3 cellular contexts compared by ENCODE assay signal in the genomic region with DNA sequence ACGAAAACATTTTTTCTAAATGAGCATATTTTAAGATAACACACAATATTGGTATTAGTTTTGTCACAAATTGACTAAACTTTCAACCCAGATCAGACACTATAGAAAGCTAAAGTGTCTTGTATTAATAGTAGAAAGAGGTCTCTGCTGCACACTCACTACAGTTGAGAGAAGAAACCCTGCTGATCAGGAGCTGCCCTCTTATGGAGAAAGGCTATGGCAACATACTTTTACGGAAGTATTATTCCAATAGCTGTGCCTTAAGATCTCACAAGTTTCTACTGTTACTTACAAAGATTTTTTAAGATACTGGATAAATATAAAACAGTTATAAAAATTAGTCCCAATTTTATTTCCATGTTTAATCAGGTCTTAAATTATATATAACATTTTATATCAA.
TF ChIP-seq lines count a peak whose summit lies in the region.

No MANE protein-coding gene starts in this region.

TF ChIP-seq in Ishikawa, 13 proteins besides CTCF, POLR2A, EP300 and RAD21 (continued from another document):
- TF ChIP-seq, protein P1, sequence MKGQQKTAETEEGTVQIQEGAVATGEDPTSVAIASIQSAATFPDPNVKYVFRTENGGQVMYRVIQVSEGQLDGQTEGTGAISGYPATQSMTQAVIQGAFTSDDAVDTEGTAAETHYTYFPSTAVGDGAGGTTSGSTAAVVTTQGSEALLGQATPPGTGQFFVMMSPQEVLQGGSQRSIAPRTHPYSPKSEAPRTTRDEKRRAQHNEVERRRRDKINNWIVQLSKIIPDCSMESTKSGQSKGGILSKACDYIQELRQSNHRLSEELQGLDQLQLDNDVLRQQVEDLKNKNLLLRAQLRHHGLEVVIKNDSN (IDR thresholded peaks at IDR 0.05) = no peak
- no peak for TF ChIP-seq CEBPB (IDR thresholded peaks at IDR 0.05)
- TF ChIP-seq, protein P2, sequence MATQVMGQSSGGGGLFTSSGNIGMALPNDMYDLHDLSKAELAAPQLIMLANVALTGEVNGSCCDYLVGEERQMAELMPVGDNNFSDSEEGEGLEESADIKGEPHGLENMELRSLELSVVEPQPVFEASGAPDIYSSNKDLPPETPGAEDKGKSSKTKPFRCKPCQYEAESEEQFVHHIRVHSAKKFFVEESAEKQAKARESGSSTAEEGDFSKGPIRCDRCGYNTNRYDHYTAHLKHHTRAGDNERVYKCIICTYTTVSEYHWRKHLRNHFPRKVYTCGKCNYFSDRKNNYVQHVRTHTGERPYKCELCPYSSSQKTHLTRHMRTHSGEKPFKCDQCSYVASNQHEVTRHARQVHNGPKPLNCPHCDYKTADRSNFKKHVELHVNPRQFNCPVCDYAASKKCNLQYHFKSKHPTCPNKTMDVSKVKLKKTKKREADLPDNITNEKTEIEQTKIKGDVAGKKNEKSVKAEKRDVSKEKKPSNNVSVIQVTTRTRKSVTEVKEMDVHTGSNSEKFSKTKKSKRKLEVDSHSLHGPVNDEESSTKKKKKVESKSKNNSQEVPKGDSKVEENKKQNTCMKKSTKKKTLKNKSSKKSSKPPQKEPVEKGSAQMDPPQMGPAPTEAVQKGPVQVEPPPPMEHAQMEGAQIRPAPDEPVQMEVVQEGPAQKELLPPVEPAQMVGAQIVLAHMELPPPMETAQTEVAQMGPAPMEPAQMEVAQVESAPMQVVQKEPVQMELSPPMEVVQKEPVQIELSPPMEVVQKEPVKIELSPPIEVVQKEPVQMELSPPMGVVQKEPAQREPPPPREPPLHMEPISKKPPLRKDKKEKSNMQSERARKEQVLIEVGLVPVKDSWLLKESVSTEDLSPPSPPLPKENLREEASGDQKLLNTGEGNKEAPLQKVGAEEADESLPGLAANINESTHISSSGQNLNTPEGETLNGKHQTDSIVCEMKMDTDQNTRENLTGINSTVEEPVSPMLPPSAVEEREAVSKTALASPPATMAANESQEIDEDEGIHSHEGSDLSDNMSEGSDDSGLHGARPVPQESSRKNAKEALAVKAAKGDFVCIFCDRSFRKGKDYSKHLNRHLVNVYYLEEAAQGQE (IDR thresholded peaks at IDR 0.05; ENCODE audit: low read depth) = no peak
- no peak for TF ChIP-seq EGR1 (IDR thresholded peaks at IDR 0.05)
- no peak for TF ChIP-seq CREB1 (IDR thresholded peaks at IDR 0.05; ENCODE audit: low read depth)
- no peak for TF ChIP-seq NFIC (IDR thresholded peaks at IDR 0.05)
- no peak for TF ChIP-seq FOXM1 (IDR thresholded peaks at IDR 0.05; ENCODE audit: borderline replicate concordance, low read depth)
TF ChIP-seq in Ishikawa: peak in this region for 0.

TF ChIP-seq in GM12878, 131 proteins besides CTCF, POLR2A, EP300 and RAD21 (continued from another document and continues in another):
- TF ChIP-seq, protein P3, sequence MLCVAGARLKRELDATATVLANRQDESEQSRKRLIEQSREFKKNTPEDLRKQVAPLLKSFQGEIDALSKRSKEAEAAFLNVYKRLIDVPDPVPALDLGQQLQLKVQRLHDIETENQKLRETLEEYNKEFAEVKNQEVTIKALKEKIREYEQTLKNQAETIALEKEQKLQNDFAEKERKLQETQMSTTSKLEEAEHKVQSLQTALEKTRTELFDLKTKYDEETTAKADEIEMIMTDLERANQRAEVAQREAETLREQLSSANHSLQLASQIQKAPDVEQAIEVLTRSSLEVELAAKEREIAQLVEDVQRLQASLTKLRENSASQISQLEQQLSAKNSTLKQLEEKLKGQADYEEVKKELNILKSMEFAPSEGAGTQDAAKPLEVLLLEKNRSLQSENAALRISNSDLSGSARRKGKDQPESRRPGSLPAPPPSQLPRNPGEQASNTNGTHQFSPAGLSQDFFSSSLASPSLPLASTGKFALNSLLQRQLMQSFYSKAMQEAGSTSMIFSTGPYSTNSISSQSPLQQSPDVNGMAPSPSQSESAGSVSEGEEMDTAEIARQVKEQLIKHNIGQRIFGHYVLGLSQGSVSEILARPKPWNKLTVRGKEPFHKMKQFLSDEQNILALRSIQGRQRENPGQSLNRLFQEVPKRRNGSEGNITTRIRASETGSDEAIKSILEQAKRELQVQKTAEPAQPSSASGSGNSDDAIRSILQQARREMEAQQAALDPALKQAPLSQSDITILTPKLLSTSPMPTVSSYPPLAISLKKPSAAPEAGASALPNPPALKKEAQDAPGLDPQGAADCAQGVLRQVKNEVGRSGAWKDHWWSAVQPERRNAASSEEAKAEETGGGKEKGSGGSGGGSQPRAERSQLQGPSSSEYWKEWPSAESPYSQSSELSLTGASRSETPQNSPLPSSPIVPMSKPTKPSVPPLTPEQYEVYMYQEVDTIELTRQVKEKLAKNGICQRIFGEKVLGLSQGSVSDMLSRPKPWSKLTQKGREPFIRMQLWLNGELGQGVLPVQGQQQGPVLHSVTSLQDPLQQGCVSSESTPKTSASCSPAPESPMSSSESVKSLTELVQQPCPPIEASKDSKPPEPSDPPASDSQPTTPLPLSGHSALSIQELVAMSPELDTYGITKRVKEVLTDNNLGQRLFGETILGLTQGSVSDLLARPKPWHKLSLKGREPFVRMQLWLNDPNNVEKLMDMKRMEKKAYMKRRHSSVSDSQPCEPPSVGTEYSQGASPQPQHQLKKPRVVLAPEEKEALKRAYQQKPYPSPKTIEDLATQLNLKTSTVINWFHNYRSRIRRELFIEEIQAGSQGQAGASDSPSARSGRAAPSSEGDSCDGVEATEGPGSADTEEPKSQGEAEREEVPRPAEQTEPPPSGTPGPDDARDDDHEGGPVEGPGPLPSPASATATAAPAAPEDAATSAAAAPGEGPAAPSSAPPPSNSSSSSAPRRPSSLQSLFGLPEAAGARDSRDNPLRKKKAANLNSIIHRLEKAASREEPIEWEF (IDR thresholded peaks at IDR 0.05; ENCODE audit: insufficient replicate concordance, low read depth, low read length) = no peak
- TF ChIP-seq, protein P4, sequence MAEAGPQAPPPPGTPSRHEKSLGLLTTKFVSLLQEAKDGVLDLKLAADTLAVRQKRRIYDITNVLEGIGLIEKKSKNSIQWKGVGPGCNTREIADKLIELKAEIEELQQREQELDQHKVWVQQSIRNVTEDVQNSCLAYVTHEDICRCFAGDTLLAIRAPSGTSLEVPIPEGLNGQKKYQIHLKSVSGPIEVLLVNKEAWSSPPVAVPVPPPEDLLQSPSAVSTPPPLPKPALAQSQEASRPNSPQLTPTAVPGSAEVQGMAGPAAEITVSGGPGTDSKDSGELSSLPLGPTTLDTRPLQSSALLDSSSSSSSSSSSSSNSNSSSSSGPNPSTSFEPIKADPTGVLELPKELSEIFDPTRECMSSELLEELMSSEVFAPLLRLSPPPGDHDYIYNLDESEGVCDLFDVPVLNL (IDR thresholded peaks at IDR 0.05; ENCODE audit: low read depth, low read length) = no peak
- no peak for TF ChIP-seq SREBF1 (IDR thresholded peaks at IDR 0.05; ENCODE audit: low read length)
- TF ChIP-seq FOXK2 (IDR thresholded peaks at IDR 0.05) = no peak
- no peak for TF ChIP-seq ZNF217 (IDR thresholded peaks at IDR 0.05)
- no peak for TF ChIP-seq MYC (IDR thresholded peaks at IDR 0.05; ENCODE audit: insufficient read depth, insufficient read length, insufficient replicate concordance, low read length, severe bottlenecking)
- TF ChIP-seq EZH2 (IDR thresholded peaks at IDR 0.05; ENCODE audit: borderline replicate concordance, control insufficient read depth, low read depth, low read length) = no peak
- TF ChIP-seq, protein P5, sequence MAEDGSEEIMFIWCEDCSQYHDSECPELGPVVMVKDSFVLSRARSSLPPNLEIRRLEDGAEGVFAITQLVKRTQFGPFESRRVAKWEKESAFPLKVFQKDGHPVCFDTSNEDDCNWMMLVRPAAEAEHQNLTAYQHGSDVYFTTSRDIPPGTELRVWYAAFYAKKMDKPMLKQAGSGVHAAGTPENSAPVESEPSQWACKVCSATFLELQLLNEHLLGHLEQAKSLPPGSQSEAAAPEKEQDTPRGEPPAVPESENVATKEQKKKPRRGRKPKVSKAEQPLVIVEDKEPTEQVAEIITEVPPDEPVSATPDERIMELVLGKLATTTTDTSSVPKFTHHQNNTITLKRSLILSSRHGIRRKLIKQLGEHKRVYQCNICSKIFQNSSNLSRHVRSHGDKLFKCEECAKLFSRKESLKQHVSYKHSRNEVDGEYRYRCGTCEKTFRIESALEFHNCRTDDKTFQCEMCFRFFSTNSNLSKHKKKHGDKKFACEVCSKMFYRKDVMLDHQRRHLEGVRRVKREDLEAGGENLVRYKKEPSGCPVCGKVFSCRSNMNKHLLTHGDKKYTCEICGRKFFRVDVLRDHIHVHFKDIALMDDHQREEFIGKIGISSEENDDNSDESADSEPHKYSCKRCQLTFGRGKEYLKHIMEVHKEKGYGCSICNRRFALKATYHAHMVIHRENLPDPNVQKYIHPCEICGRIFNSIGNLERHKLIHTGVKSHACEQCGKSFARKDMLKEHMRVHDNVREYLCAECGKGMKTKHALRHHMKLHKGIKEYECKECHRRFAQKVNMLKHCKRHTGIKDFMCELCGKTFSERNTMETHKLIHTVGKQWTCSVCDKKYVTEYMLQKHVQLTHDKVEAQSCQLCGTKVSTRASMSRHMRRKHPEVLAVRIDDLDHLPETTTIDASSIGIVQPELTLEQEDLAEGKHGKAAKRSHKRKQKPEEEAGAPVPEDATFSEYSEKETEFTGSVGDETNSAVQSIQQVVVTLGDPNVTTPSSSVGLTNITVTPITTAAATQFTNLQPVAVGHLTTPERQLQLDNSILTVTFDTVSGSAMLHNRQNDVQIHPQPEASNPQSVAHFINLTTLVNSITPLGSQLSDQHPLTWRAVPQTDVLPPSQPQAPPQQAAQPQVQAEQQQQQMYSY (CRISPR knock-in tag; IDR thresholded peaks at IDR 0.05) = no peak
- TF ChIP-seq PAX5 (IDR thresholded peaks at IDR 0.05; ENCODE audit: borderline replicate concordance, low read depth, low read length) = no peak

TF ChIP-seq in neural cell, 6 proteins besides CTCF, POLR2A, EP300 and RAD21 (continued from another document):
- TF ChIP-seq, protein P2 (IDR thresholded peaks at IDR 0.05; ENCODE audit: borderline replicate concordance) = no peak
- TF ChIP-seq MXI1 (conservative IDR thresholded peaks at IDR 0.05; ENCODE audit: poor library complexity, severe bottlenecking) = no peak
